ENCODE assay signal across 9 cellular contexts in genomic region chr20:38173237-38174156, GRCh38. TPM values are rescaled to one million over a fixed set of nuclear protein-coding genes. Genes with fewer than 3 reads are reported as not detected.
DNase-seq lines count a peak whose midpoint lies in the region; ATAC-seq and TF ChIP-seq lines count a peak whose summit lies in the region.
"Had no signal": no experiment of that assay in that cellular context is flagged by ENCODE, and none has a peak within 500 bp of the region (broad histone marks: within the 10 kb centered on the region; RNA-seq: fewer than 3 reads in every experiment).

No MANE protein-coding gene starts in this region.

- H3K4me3 Mint-ChIP-seq in osteocyte (ENCODE audit: unreplicated experiment): peak overlapping the region; percentile 0
- no peak overlapping the region for H3K4me3 Mint-ChIP-seq in stimulated activated memory B cell treated with anti-CD40 and anti-IgM and Interleukin-4, amounts not matched to agents 10 μg/mL and 1 μg/mL and 100 μg/mL, for 72 hours
- H3K4me3 Mint-ChIP-seq: activated T-cell treated with anti-CD3 and anti-CD28 coated beads, Interleukin-2, amount 50 U/mL, for 72 hours had no signal

- no peak overlapping the region for H3K4me3 ChIP-seq in PC-3 (ENCODE audit: low read length)

- POLR2A ChIA-PET in PC-3 (lab: Charles Lee; ENCODE audit: unreplicated experiment): no interaction called here

- H3K9me2 ChIP-seq in PC-3 (replicated peaks; ENCODE audit: low read length): no peaks in the 10 kb centered on the region

- no peaks in the 10 kb centered on the region for H3K36me3 ChIP-seq in PC-3 (ENCODE audit: low read depth, low read length)

- intact Hi-C loops in PC-3 (cut with micrococcal nuclease): loop anchor here (2.0 kb wide), 1 partner anchor 43 kb away; no protein-coding TSS in a partner anchor

- no peaks in the 10 kb centered on the region for H3K36me3 Mint-ChIP-seq in osteocyte (ENCODE audit: unreplicated experiment)
- H3K36me3 Mint-ChIP-seq in stimulated activated memory B cell treated with anti-CD40 and anti-IgM and Interleukin-4, amounts not matched to agents 10 μg/mL and 1 μg/mL and 100 μg/mL, for 72 hours: no peaks in the 10 kb centered on the region

- peak overlapping the region; percentile 97 for H3K27ac Mint-ChIP-seq in osteocyte (ENCODE audit: unreplicated experiment)
- no peak overlapping the region for H3K27ac Mint-ChIP-seq in stimulated activated memory B cell treated with anti-CD40 and anti-IgM and Interleukin-4, amounts not matched to agents 10 μg/mL and 1 μg/mL and 100 μg/mL, for 72 hours
- H3K27ac Mint-ChIP-seq: activated T-cell treated with anti-CD3 and anti-CD28 coated beads, Interleukin-2, amount 50 U/mL, for 72 hours had no signal

- H3K4me2 ChIP-seq in PC-3 (ENCODE audit: low read length): peak overlapping the region; percentile 60

- no peaks in the 10 kb centered on the region for H3K27me3 Mint-ChIP-seq in osteocyte (ENCODE audit: unreplicated experiment)
- H3K27me3 Mint-ChIP-seq in stimulated activated memory B cell treated with anti-CD40 and anti-IgM and Interleukin-4, amounts not matched to agents 10 μg/mL and 1 μg/mL and 100 μg/mL, for 72 hours: peaks cover 11% of the 10 kb centered on the region

- peak overlapping the region; percentile 89 for H3K27ac ChIP-seq in PC-3 (ENCODE audit: low read length)

- TF ChIP-seq CTCF in PC-3 (conservative IDR thresholded peaks at IDR 0.05; ENCODE audit: low read depth, low read length) (peak; percentile 55), osteocyte (IDR thresholded peaks at IDR 0.05) (peak; percentile 31)

- DNase-seq in EL (peak; percentile 92), PC-3 (peak; percentile 98), fibroblast of gingiva (ENCODE audit: low read depth) (peak; percentile 80), osteocyte (ENCODE audit: extremely low spot score, unreplicated experiment) (peak; percentile 90), NCI-H345 treated with DMSO at 0.1 percent for 48 hours (lab: John Stamatoyannopoulos, UW; ENCODE audit: unreplicated experiment) (no peak), GM19238 (ENCODE audit: insufficient read length, low spot score) (no peak)
- DNase-seq in stimulated activated CD4-positive, alpha-beta T cell treated with anti-CD3 and anti-CD28 coated beads, Interleukin-1b, Interleukin-23, amount 100 ng/mL, for 48 hours: no peak
- DNase-seq: activated T-cell treated with anti-CD3 and anti-CD28 coated beads, Interleukin-2, amount 50 U/mL, for 72 hours had no signal

- no peaks in the 10 kb centered on the region for H3K9me3 ChIP-seq in PC-3 (ENCODE audit: low read length)

- BruUV-seq in PC-3 (replicated peaks; lab: Mats Ljungman, UMichigan): no TSS peak

- H3K79me2 ChIP-seq in PC-3 (ENCODE audit: low read length): no peaks in the 10 kb centered on the region

- peak overlapping the region; percentile 49 for H3K9ac ChIP-seq in PC-3 (ENCODE audit: low read length)

- H3K4me1 Mint-ChIP-seq in osteocyte (ENCODE audit: unreplicated experiment): peaks cover 75% of the 10 kb centered on the region
- peaks cover 18% of the 10 kb centered on the region for H3K4me1 Mint-ChIP-seq in stimulated activated memory B cell treated with anti-CD40 and anti-IgM and Interleukin-4, amounts not matched to agents 10 μg/mL and 1 μg/mL and 100 μg/mL, for 72 hours

- ATAC-seq in PC-3: peak; percentile 96
- no peak for ATAC-seq in stimulated activated memory B cell treated with anti-CD40 and anti-IgM and Interleukin-4, amounts not matched to agents 10 μg/mL and 1 μg/mL and 100 μg/mL, for 72 hours
- ATAC-seq: activated T-cell treated with anti-CD3 and anti-CD28 coated beads, Interleukin-2, amount 50 U/mL, for 72 hours had no signal

- H3K27me3 ChIP-seq in PC-3 (ENCODE audit: low read length): no peaks in the 10 kb centered on the region

- peaks cover 11% of the 10 kb centered on the region for H3F3A ChIP-seq in PC-3 (ENCODE audit: low read length, unreplicated experiment)

- H3K4me1 ChIP-seq in PC-3 (ENCODE audit: insufficient read depth, low read length): peaks cover 54% of the 10 kb centered on the region

- no peaks in the 10 kb centered on the region for H3K9me3 Mint-ChIP-seq in osteocyte (ENCODE audit: unreplicated experiment)
- H3K9me3 Mint-ChIP-seq in stimulated activated memory B cell treated with anti-CD40 and anti-IgM and Interleukin-4, amounts not matched to agents 10 μg/mL and 1 μg/mL and 100 μg/mL, for 72 hours: no peaks in the 10 kb centered on the region
- H3K9me3 Mint-ChIP-seq: activated T-cell treated with anti-CD3 and anti-CD28 coated beads, Interleukin-2, amount 50 U/mL, for 72 hours had no signal

- no peaks in the 10 kb centered on the region for H4K20me1 ChIP-seq in PC-3 (ENCODE audit: low read length)

- H2AFZ ChIP-seq in PC-3 (ENCODE audit: low read length): peak overlapping the region; percentile 48

- CTCF ChIA-PET in PC-3 (lab: Charles Lee): interaction anchor here (0.7 to 1.7 kb wide), 11 partner anchors 12 to 130 kb away, joined by 3 to 26 read pairs (median 3); no protein-coding TSS in a partner anchor

RNA-seq across cellular contexts. Expression of gene TGM2, which starts 8.4 kb away (rescaled TPM):
- total RNA-seq in PC-3 (2014; rRNA removed): 583 and 773 TPM in 2 replicates
- 29.2 and 32.7 TPM in 2 replicates for total RNA-seq in osteocyte

Comparison
In these comparisons a context has a peak if more than half of its experiments do, and no peak if none do; other contexts are left out.
1. DNase-seq: peak in EL (single experiment), PC-3 (single experiment), fibroblast of gingiva (single experiment) and osteocyte (single experiment); none in NCI-H345 treated with DMSO at 0.1 percent for 48 hours (single experiment), GM19238 (single experiment) and stimulated activated CD4-positive, alpha-beta T cell treated with anti-CD3 and anti-CD28 coated beads, Interleukin-1b, Interleukin-23, amount 100 ng/mL, for 48 hours (single experiment).
2. RNA of gene TGM2, which starts 8.4 kb away (total RNA-seq): 583 to 773 TPM in PC-3; 29.2 to 32.7 TPM in osteocyte; every median in the first group is over 10 times any median in the second.